In genomic region chr15:41936155-41936554, GRCh38 we compare ENCODE assay signal across 1 cellular context.
TF ChIP-seq lines count a peak whose summit lies in the region.

No MANE protein-coding gene starts in this region.

TF ChIP-seq in GM12878, 131 proteins besides CTCF, POLR2A, EP300 and RAD21:
- no peak for TF ChIP-seq ZNF24 (IDR thresholded peaks at IDR 0.05)
- no peak for TF ChIP-seq TARDBP (IDR thresholded peaks at IDR 0.05; ENCODE audit: borderline replicate concordance)
- no peak for TF ChIP-seq POU2F2 (IDR thresholded peaks at IDR 0.05; ENCODE audit: borderline replicate concordance, low read depth, low read length)
- TF ChIP-seq NR2F1 (conservative IDR thresholded peaks at IDR 0.05), result no peak
- no peak for TF ChIP-seq HDAC6 (IDR thresholded peaks at IDR 0.05; ENCODE audit: unreplicated experiment)
- TF ChIP-seq RFX5 (IDR thresholded peaks at IDR 0.05; ENCODE audit: low read depth, low read length), result no peak
- no peak for TF ChIP-seq FOXK2 (IDR thresholded peaks at IDR 0.05)
- TF ChIP-seq SUPT20H (IDR thresholded peaks at IDR 0.05; ENCODE audit: borderline replicate concordance, control insufficient read depth, low read depth, low read length), result no peak
- no peak for TF ChIP-seq IKZF2 (IDR thresholded peaks at IDR 0.05)
- no peak for TF ChIP-seq POLR2AphosphoS5 (IDR thresholded peaks at IDR 0.05; ENCODE audit: low read length)
- TF ChIP-seq FOS (IDR thresholded peaks at IDR 0.05; ENCODE audit: borderline replicate concordance, extremely low read depth, insufficient read length), result no peak
- no peak for TF ChIP-seq WRNIP1 (IDR thresholded peaks at IDR 0.05; ENCODE audit: borderline replicate concordance, low read depth, low read length)
- no peak for TF ChIP-seq IKZF1 (conservative IDR thresholded peaks at IDR 0.05)
- no peak for TF ChIP-seq RELA (IDR thresholded peaks at IDR 0.05; ENCODE audit: borderline replicate concordance, partially characterized antibody)
- TF ChIP-seq NFXL1 (IDR thresholded peaks at IDR 0.05; ENCODE audit: borderline replicate concordance), result no peak
- no peak for TF ChIP-seq NKRF (conservative IDR thresholded peaks at IDR 0.05)
- TF ChIP-seq ZNF207 (IDR thresholded peaks at IDR 0.05; ENCODE audit: borderline replicate concordance), result no peak
- TF ChIP-seq YBX1 (IDR thresholded peaks at IDR 0.05), result no peak
- TF ChIP-seq SKIL (IDR thresholded peaks at IDR 0.05; ENCODE audit: low read depth, poor library complexity, severe bottlenecking), result no peak
- no peak for TF ChIP-seq TCF12 (IDR thresholded peaks at IDR 0.05; ENCODE audit: low read depth, low read length)
